10 cellular contexts compared by ENCODE assay signal in the genomic region with DNA sequence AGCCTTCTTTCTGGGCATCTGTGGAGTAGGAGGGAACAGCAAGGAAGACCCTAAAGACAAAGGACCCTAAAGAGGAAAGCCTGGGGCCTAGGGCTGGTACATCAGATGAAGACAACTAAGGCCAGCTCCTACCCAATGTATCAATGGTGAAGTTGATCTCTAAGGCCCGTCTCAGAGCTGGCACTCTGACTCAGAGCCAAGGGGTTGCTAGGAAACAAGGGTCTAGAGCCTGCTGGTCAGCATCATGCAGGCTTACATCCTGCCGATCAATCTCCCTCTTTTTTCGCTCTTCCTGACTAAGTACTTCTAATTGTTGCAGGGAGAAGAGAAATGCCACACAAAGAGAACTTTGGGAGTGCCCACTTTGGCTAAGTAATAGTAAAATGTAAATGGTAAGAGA.
"Had no signal": no experiment of that assay in that cellular context is flagged by ENCODE, and none has a peak within 500 bp of the region (broad histone marks: within the 10 kb centered on the region; RNA-seq: fewer than 3 reads in every experiment).

No MANE protein-coding gene starts in this region.

- H3K27me3 Mint-ChIP-seq: activated CD4-positive, alpha-beta memory T cell treated with anti-CD3 and anti-CD28 coated beads for 36 hours; activated naive CD8-positive, alpha-beta T cell treated with anti-CD3 and anti-CD28 coated beads, Interleukin-2, amount 10 ng/mL, durations not matched to agents 7 days and 5 days; natural killer cell treated with Interleukin-12 subunit alpha and Interleukin-12 subunit beta and Interleukin-15 and Interleukin-18, amount 100 ng/mL, for 72 hours had no signal

- ATAC-seq: esophagus mucosa; left lung; natural killer cell treated with Interleukin-12 subunit alpha and Interleukin-12 subunit beta and Interleukin-15 and Interleukin-18, amount 100 ng/mL, for 72 hours; right cardiac atrium; stimulated activated effector memory CD8-positive, alpha-beta T cell treated with anti-CD3 and anti-CD28 coated beads, Interleukin-12 subunit alpha, Interleukin-12 subunit beta, amount 100 ng/mL, for 72 hours had no signal

- DNase-seq: activated CD4-positive, alpha-beta memory T cell treated with anti-CD3 and anti-CD28 coated beads for 36 hours; activated naive CD8-positive, alpha-beta T cell treated with anti-CD3 and anti-CD28 coated beads, Interleukin-2, amount 10 ng/mL, durations not matched to agents 7 days and 5 days; anterior cingulate cortex; left lung; right cardiac atrium; thyroid gland had no signal

- H3K4me3 Mint-ChIP-seq: activated CD4-positive, alpha-beta memory T cell treated with anti-CD3 and anti-CD28 coated beads for 36 hours; activated naive CD8-positive, alpha-beta T cell treated with anti-CD3 and anti-CD28 coated beads, Interleukin-2, amount 10 ng/mL, durations not matched to agents 7 days and 5 days; memory B cell; natural killer cell treated with Interleukin-12 subunit alpha and Interleukin-12 subunit beta and Interleukin-15 and Interleukin-18, amount 100 ng/mL, for 72 hours; stimulated activated effector memory CD8-positive, alpha-beta T cell treated with anti-CD3 and anti-CD28 coated beads, Interleukin-12 subunit alpha, Interleukin-12 subunit beta, amount 100 ng/mL, for 72 hours had no signal

- H3K4me1 Mint-ChIP-seq: memory B cell; stimulated activated effector memory CD8-positive, alpha-beta T cell treated with anti-CD3 and anti-CD28 coated beads, Interleukin-12 subunit alpha, Interleukin-12 subunit beta, amount 100 ng/mL, for 72 hours had no signal

- H3K27ac Mint-ChIP-seq: activated CD4-positive, alpha-beta memory T cell treated with anti-CD3 and anti-CD28 coated beads for 36 hours; activated naive CD8-positive, alpha-beta T cell treated with anti-CD3 and anti-CD28 coated beads, Interleukin-2, amount 10 ng/mL, durations not matched to agents 7 days and 5 days; memory B cell; natural killer cell treated with Interleukin-12 subunit alpha and Interleukin-12 subunit beta and Interleukin-15 and Interleukin-18, amount 100 ng/mL, for 72 hours; stimulated activated effector memory CD8-positive, alpha-beta T cell treated with anti-CD3 and anti-CD28 coated beads, Interleukin-12 subunit alpha, Interleukin-12 subunit beta, amount 100 ng/mL, for 72 hours had no signal

- H3K36me3 Mint-ChIP-seq: activated CD4-positive, alpha-beta memory T cell treated with anti-CD3 and anti-CD28 coated beads for 36 hours; activated naive CD8-positive, alpha-beta T cell treated with anti-CD3 and anti-CD28 coated beads, Interleukin-2, amount 10 ng/mL, durations not matched to agents 7 days and 5 days; natural killer cell treated with Interleukin-12 subunit alpha and Interleukin-12 subunit beta and Interleukin-15 and Interleukin-18, amount 100 ng/mL, for 72 hours; stimulated activated effector memory CD8-positive, alpha-beta T cell treated with anti-CD3 and anti-CD28 coated beads, Interleukin-12 subunit alpha, Interleukin-12 subunit beta, amount 100 ng/mL, for 72 hours had no signal

- H3K9me3 Mint-ChIP-seq: activated CD4-positive, alpha-beta memory T cell treated with anti-CD3 and anti-CD28 coated beads for 36 hours; activated naive CD8-positive, alpha-beta T cell treated with anti-CD3 and anti-CD28 coated beads, Interleukin-2, amount 10 ng/mL, durations not matched to agents 7 days and 5 days; memory B cell; natural killer cell treated with Interleukin-12 subunit alpha and Interleukin-12 subunit beta and Interleukin-15 and Interleukin-18, amount 100 ng/mL, for 72 hours; stimulated activated effector memory CD8-positive, alpha-beta T cell treated with anti-CD3 and anti-CD28 coated beads, Interleukin-12 subunit alpha, Interleukin-12 subunit beta, amount 100 ng/mL, for 72 hours had no signal
